Comparison of ENCODE assay signal across 11 cellular contexts in the genomic region with DNA sequence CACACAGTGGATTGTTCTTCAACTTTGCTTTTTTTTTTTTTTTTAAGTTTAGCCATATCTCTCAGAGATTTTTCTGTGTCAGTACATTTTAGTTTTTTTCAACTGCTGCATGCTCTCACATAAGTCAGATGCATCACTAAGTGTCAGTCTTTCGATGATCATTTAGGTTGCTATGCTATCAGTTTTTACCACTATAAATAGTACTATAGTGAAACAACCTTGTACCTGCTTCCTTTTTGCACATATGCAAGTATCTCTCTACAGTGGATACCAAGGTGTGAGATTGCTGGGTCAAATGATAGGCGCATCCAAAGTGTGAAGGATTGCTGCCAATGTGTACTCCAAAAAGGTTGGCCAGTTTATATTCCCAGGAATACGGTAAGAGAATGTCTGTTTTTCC. TPM values are rescaled to one million over a fixed set of nuclear protein-coding genes. Genes with fewer than 3 reads are reported as not detected.
DNase-seq lines count a peak whose midpoint lies in the region; ATAC-seq and TF ChIP-seq lines count a peak whose summit lies in the region.
"Had no signal": no experiment of that assay in that cellular context is flagged by ENCODE, and none has a peak within 500 bp of the region (broad histone marks: within the 10 kb centered on the region; RNA-seq: fewer than 3 reads in every experiment).

No MANE protein-coding gene starts in this region.

- 84 to 85% (median 85%) methylated on average over 3 of the region's 3 CpGs for WGBS in ovary, 3 donors

- H3K36me3 ChIP-seq in ascending aorta (no peaks in the 10 kb centered on the region), ovary (no peaks in the 10 kb centered on the region)
- H3K36me3 ChIP-seq: lower lobe of right lung had no signal

- no peak for TF ChIP-seq CTCF in ascending aorta (IDR thresholded peaks at IDR 0.05)
- no peak for TF ChIP-seq CTCF in ovary (IDR thresholded peaks at IDR 0.05)

- H3K4me3 ChIP-seq in ascending aorta = no peak overlapping the region
- no peak overlapping the region for H3K4me3 ChIP-seq in ovary
- H3K4me3 ChIP-seq: lower lobe of right lung had no signal

- DNase-seq in ascending aorta (ENCODE audit: low spot score in 2 of 2) = no peak
- DNase-seq in RPMI8226 = no peak
- no peak for DNase-seq in retina
- no peak for DNase-seq in ovary
- DNase-seq in DMS79 (lab: John Stamatoyannopoulos, UW) = no peak
- DNase-seq: glutamatergic neuron, lower lobe of right lung, NCI-H1694 had no signal

- no peak for TF ChIP-seq EP300 in ovary (IDR thresholded peaks at IDR 0.05)

- H3K4me1 ChIP-seq in ascending aorta (peaks cover 0 to 23% of the 10 kb centered on the region in 2 donors), ovary (ENCODE audit: insufficient read depth) (peaks cover 15% of the 10 kb centered on the region)

- H3K9me3 ChIP-seq in ascending aorta (no peaks in the 10 kb centered on the region), ovary (no peaks in the 10 kb centered on the region)
- H3K9me3 ChIP-seq: lower lobe of right lung had no signal

- peak; percentile 54 for ATAC-seq in GM18502 (IDR thresholded peaks at IDR 0.05; ENCODE audit: poor library complexity, unreplicated experiment)
- peak; percentile 61 for ATAC-seq in GM21367 (IDR thresholded peaks at IDR 0.05; ENCODE audit: unreplicated experiment)
- peak; percentile 43 for ATAC-seq in HG02981 (IDR thresholded peaks at IDR 0.05; ENCODE audit: unreplicated experiment)

- no peaks in the 10 kb centered on the region for H3K27me3 ChIP-seq in ascending aorta
- no peaks in the 10 kb centered on the region for H3K27me3 ChIP-seq in ovary

- TF ChIP-seq POLR2A in ovary (IDR thresholded peaks at IDR 0.05) = no peak

- H3K27ac ChIP-seq in ascending aorta = peak overlapping the region; percentile 18 to 79
- no peak overlapping the region for H3K27ac ChIP-seq in ovary
- H3K27ac ChIP-seq: lower lobe of right lung had no signal

- intact Hi-C loops in ascending aorta (cut with DNase I) = no loop called here
- intact Hi-C loops in ovary (cut with DNase I) = no loop called here

RNA-seq across cellular contexts. Expression of gene MAP4K3, which starts 33.5 kb away (rescaled TPM):
- total RNA-seq in ascending aorta (34.1 TPM), ovary (10 to 100 TPM; 42.0 to 96.4 (median 55.0) TPM)
- 10 to 100 TPM; 20.6 to 25.4 TPM for polyA plus RNA-seq in ovary

Comparison
In these comparisons a context has a peak if more than half of its experiments do, and no peak if none do; other contexts are left out.
1. H3K27ac ChIP-seq: peak in ascending aorta (2 of 2); none in ovary (0 of 2).
2. Peak in every context shown above with its lines, with median percentiles within 50 percentile points of each other: ATAC-seq.